In genomic region chr6:3906191-3907019, GRCh38 we compare ENCODE assay signal across 1 cellular context.
TF ChIP-seq lines count a peak whose summit lies in the region.

No MANE protein-coding gene starts in this region.

TF ChIP-seq in HepG2, 621 proteins besides CTCF, POLR2A, EP300 and RAD21 (continued from another document and continues in another):
- peak; percentile 74; the same call in 1 of the 2 replicates for TF ChIP-seq ZHX2 (IDR thresholded peaks at IDR 0.05; ENCODE audit: low read depth)
- peak; percentile 92; the same call in 1 of the 2 replicates for TF ChIP-seq ZHX2 (CRISPR knock-in tag; IDR thresholded peaks at IDR 0.05; ENCODE audit: borderline replicate concordance)
- TF ChIP-seq ATF7 (IDR thresholded peaks at IDR 0.05), result no peak
- peak; percentile 71; the same call in 1 of the 2 replicates for TF ChIP-seq ATF7 (CRISPR knock-in tag; IDR thresholded peaks at IDR 0.05)
- TF ChIP-seq MATR3 (CRISPR knock-in tag; IDR thresholded peaks at IDR 0.05), result no peak
- TF ChIP-seq KLF15 (CRISPR knock-in tag; IDR thresholded peaks at IDR 0.05; ENCODE audit: borderline replicate concordance), result no peak; the same call in 1 of the 2 replicates
- TF ChIP-seq IRF1 (CRISPR knock-in tag; IDR thresholded peaks at IDR 0.05; ENCODE audit: low read depth), result no peak
- TF ChIP-seq ZNF275 (CRISPR knock-in tag; IDR thresholded peaks at IDR 0.05; ENCODE audit: borderline replicate concordance), result peak; percentile 64; the same call in 1 of the 2 replicates
- TF ChIP-seq KLF9 (CRISPR knock-in tag; IDR thresholded peaks at IDR 0.05; ENCODE audit: low read depth), result no peak
- no peak for TF ChIP-seq HOXA9 (CRISPR knock-in tag; IDR thresholded peaks at IDR 0.05; ENCODE audit: borderline replicate concordance)
- no peak for TF ChIP-seq ZNF646 (CRISPR knock-in tag; IDR thresholded peaks at IDR 0.05)
- TF ChIP-seq IKZF4 (CRISPR knock-in tag; IDR thresholded peaks at IDR 0.05; ENCODE audit: borderline replicate concordance, low read depth, not compliant biosample characterization), result peak; percentile 63
- TF ChIP-seq ZNF570 (CRISPR knock-in tag; IDR thresholded peaks at IDR 0.05; ENCODE audit: borderline replicate concordance), result peak; percentile 23; the same call in 1 of the 2 replicates
- TF ChIP-seq MED8 (CRISPR knock-in tag; IDR thresholded peaks at IDR 0.05; ENCODE audit: insufficient replicate concordance), result no peak
- TF ChIP-seq SATB2 (CRISPR knock-in tag; IDR thresholded peaks at IDR 0.05), result peak; percentile 83; the same call in 1 of the 2 replicates
- no peak for TF ChIP-seq ZBTB42 (CRISPR knock-in tag; IDR thresholded peaks at IDR 0.05)
- no peak for TF ChIP-seq PCBP2 (optimal IDR thresholded peaks at IDR 0.05; ENCODE audit: low read depth, low read length, poor library complexity, severe bottlenecking)
- TF ChIP-seq MAZ (IDR thresholded peaks at IDR 0.05; ENCODE audit: borderline replicate concordance, low read depth, low read length), result peak; percentile 60; the same call in 1 of the 2 replicates
- TF ChIP-seq MAZ (CRISPR knock-in tag; IDR thresholded peaks at IDR 0.05; ENCODE audit: low read depth), result peak; percentile 87
- peak; percentile 71; the same call in 1 of the 2 replicates for TF ChIP-seq PRDM15 (CRISPR knock-in tag; IDR thresholded peaks at IDR 0.05)
- TF ChIP-seq YY1 (IDR thresholded peaks at IDR 0.05; ENCODE audit: insufficient read depth, insufficient replicate concordance, low read depth, low read length), result peak; percentile 62
- TF ChIP-seq NFRKB (IDR thresholded peaks at IDR 0.05), result no peak
- TF ChIP-seq SP2 (CRISPR knock-in tag; IDR thresholded peaks at IDR 0.05), result no peak
- TF ChIP-seq ATF4 (CRISPR knock-in tag; IDR thresholded peaks at IDR 0.05), result no peak; a peak in 1 of 4 replicates
- TF ChIP-seq ARHGAP35 (CRISPR knock-in tag; IDR thresholded peaks at IDR 0.05; ENCODE audit: borderline replicate concordance), result peak; percentile 62
- no peak for TF ChIP-seq DBP (CRISPR knock-in tag; IDR thresholded peaks at IDR 0.05; ENCODE audit: not compliant biosample characterization)
- no peak for TF ChIP-seq ZNF550 (CRISPR knock-in tag; IDR thresholded peaks at IDR 0.05; ENCODE audit: borderline replicate concordance)
- TF ChIP-seq NCOA2 (CRISPR knock-in tag; IDR thresholded peaks at IDR 0.05), result peak; percentile 90
- TF ChIP-seq JUN (CRISPR knock-in tag; IDR thresholded peaks at IDR 0.05), result peak; percentile 68
- TF ChIP-seq ONECUT2 (CRISPR knock-in tag; IDR thresholded peaks at IDR 0.05), result peak; percentile 66
- TF ChIP-seq ZFP62 (CRISPR knock-in tag; IDR thresholded peaks at IDR 0.05), result no peak
- TF ChIP-seq HDAC6 (IDR thresholded peaks at IDR 0.05; ENCODE audit: low read depth, low read length), result no peak
- peak; percentile 88 for TF ChIP-seq ZXDC (CRISPR knock-in tag; IDR thresholded peaks at IDR 0.05)
- TF ChIP-seq CBFB (CRISPR knock-in tag; IDR thresholded peaks at IDR 0.05), result no peak
